ENCODE assay signal across 9 cellular contexts in the genomic region with DNA sequence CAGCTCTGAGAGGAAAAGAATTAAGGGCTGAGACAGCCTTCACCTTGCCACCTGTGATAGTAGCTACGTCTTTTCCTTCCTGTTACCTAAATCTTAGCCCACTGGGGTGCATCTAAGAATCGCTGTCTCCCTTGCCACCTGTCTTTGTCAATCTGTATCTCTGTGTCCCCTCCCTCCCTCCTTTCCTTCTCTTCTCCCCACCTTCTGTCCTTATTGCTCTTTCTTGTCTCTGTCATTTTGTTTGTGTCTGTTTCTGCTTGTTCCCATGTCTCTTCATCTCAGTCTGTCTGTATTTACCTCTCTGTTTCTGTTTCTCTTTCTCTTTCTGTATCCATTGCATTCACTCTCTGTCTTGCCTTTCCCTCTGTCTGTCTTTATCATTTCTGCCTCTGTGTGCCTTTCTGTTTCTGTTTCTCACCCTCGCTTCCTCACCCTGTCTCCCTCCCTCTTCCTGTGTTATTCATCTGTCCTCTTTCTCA. TPM values are rescaled to one million over a fixed set of nuclear protein-coding genes. Genes with fewer than 3 reads are reported as not detected.
DNase-seq lines count a peak whose midpoint lies in the region; ATAC-seq and TF ChIP-seq lines count a peak whose summit lies in the region.
"Had no signal": no experiment of that assay in that cellular context is flagged by ENCODE, and none has a peak within 500 bp of the region (broad histone marks: within the 10 kb centered on the region; RNA-seq: fewer than 3 reads in every experiment).

No MANE protein-coding gene starts in this region.

- H3K36me3 Mint-ChIP-seq in progenitor cell of endocrine pancreas (ENCODE audit: insufficient read depth), result peaks cover 5% of the 10 kb centered on the region

- peaks cover 3% of the 10 kb centered on the region for H3K9me3 ChIP-seq in mucosa of descending colon

- H3K9me3 Mint-ChIP-seq in progenitor cell of endocrine pancreas (ENCODE audit: low read depth), result peaks cover 8% of the 10 kb centered on the region

- TF ChIP-seq CTCF in mucosa of descending colon (IDR thresholded peaks at IDR 0.05), result no peak
- no peak for TF ChIP-seq CTCF in omental fat pad (IDR thresholded peaks at IDR 0.05)
- TF ChIP-seq CTCF in progenitor cell of endocrine pancreas (IDR thresholded peaks at IDR 0.05; ENCODE audit: unreplicated experiment), result no peak

- no peaks in the 10 kb centered on the region for H3K4me1 ChIP-seq in mucosa of descending colon (ENCODE audit: low read depth)

- ATAC-seq in GM18861 (IDR thresholded peaks at IDR 0.05; ENCODE audit: unreplicated experiment) (peak; percentile 88), GM21717 (IDR thresholded peaks at IDR 0.05; ENCODE audit: unreplicated experiment) (peak; percentile 98), HG03558 (IDR thresholded peaks at IDR 0.05; ENCODE audit: extremely low read depth, unreplicated experiment) (peak; percentile 96), mucosa of descending colon (peak; percentile 79), omental fat pad (ENCODE audit: low FRiP score) (no peak)

- intact Hi-C loops in mucosa of descending colon (cut with DNase I, micrococcal nuclease), result no loop called here

- H3K4me3 ChIP-seq in mucosa of descending colon, result no peak overlapping the region

- no peaks in the 10 kb centered on the region for H3K36me3 ChIP-seq in mucosa of descending colon (ENCODE audit: low read depth)

- H3K27me3 Mint-ChIP-seq in progenitor cell of endocrine pancreas, result no peaks in the 10 kb centered on the region

- H3K4me3 Mint-ChIP-seq in progenitor cell of endocrine pancreas (ENCODE audit: low read depth), result no peak overlapping the region

- peaks cover 9% of the 10 kb centered on the region for H3K4me1 Mint-ChIP-seq in progenitor cell of endocrine pancreas (ENCODE audit: low read depth)

- H3K27ac Mint-ChIP-seq in progenitor cell of endocrine pancreas, result no peak overlapping the region

- DNase-seq in mucosa of descending colon, result no peak
- DNase-seq in NCI-H2107 treated with DMSO at 0.1 percent for 48 hours (lab: John Stamatoyannopoulos, UW; ENCODE audit: unreplicated experiment), result no peak
- DNase-seq in omental fat pad (ENCODE audit: low spot score), result no peak
- DNase-seq in progenitor cell of endocrine pancreas (ENCODE audit: low spot score, unreplicated experiment), result no peak
- DNase-seq in NOMO-1 treated with DMSO at 0.1 percent for 48 hours (lab: John Stamatoyannopoulos, UW; ENCODE audit: unreplicated experiment), result no peak
- DNase-seq: mammary epithelial cell had no signal

RNA-seq across cellular contexts. Expression of gene SLC22A15, which starts 30.2 kb away (rescaled TPM):
- 1 to 10 TPM; 2.0 to 2.7 (median 2.4) TPM for total RNA-seq in mucosa of descending colon
- 1 to 10 TPM; 2.4 to 8.3 (median 6.2) TPM for total RNA-seq in omental fat pad
- 4.6 and 5.3 TPM in 2 replicates for total RNA-seq in progenitor cell of endocrine pancreas
